In the genomic region with DNA sequence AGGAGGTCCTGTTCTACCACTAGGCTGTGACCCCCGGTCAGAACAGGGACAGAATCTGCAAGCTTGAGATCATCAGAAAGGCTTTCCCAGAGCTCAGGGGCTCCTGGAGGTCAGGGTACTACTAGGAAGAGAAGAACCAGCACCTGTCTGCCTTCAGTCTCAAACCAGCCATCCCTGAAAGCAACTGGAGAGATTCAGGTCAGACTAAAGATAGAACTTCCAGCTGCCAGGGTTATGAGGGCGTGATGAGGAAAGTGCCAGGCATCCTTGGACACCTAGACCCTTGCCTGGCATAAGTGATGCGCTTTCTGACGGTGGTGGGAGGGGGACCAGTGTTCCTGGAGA, we compare ENCODE assay signal across 21 cellular contexts.
"Had no signal": no experiment of that assay in that cellular context is flagged by ENCODE, and none has a peak within 500 bp of the region (broad histone marks: within the 10 kb centered on the region; RNA-seq: fewer than 3 reads in every experiment).

No MANE protein-coding gene starts in this region.

- H3K27ac Mint-ChIP-seq: dendritic cell treated with granulocyte-macrophage colony-stimulating factor and Interleukin-4, amounts not matched to agents 40 ng/mL and 50 ng/mL, for 4 days; endodermal cell; mesothelial cell of epicardium had no signal

- H3K36me3 ChIP-seq: colonic mucosa, esophagus squamous epithelium, gastrocnemius medialis, left lung, lower lobe of right lung had no signal

- DNase-seq: colonic mucosa; cortex of kidney; effector CD8-positive, alpha-beta T cell; effector memory CD8-positive, alpha-beta T cell; endodermal cell; erythroblast; esophagus squamous epithelium; foreskin melanocyte; glutamatergic neuron; head of caudate nucleus; heart right ventricle; hippocampal formation; lower lobe of right lung; mesenchymal stem cell; mucosa of descending colon had no signal

- H3K4me1 Mint-ChIP-seq: endodermal cell, mesothelial cell of epicardium had no signal

- H3K4me1 ChIP-seq: colonic mucosa, esophagus squamous epithelium, heart right ventricle, left lung, lower lobe of right lung had no signal

- H3K4me3 ChIP-seq: colonic mucosa, esophagus squamous epithelium, gastrocnemius medialis, heart right ventricle, left lung, lower lobe of right lung, mucosa of descending colon had no signal

- H3K27ac ChIP-seq: colonic mucosa, epithelial cell of prostate, esophagus squamous epithelium, heart right ventricle, left lung, lower lobe of right lung had no signal

- H3K27me3 ChIP-seq: colonic mucosa, gastrocnemius medialis, heart right ventricle had no signal

- H3K9me3 ChIP-seq: colonic mucosa, gastrocnemius medialis had no signal

- H3K9me3 Mint-ChIP-seq: dendritic cell treated with granulocyte-macrophage colony-stimulating factor and Interleukin-4, amounts not matched to agents 40 ng/mL and 50 ng/mL, for 4 days; effector memory CD8-positive, alpha-beta T cell had no signal

- H3K4me3 Mint-ChIP-seq: dendritic cell treated with granulocyte-macrophage colony-stimulating factor and Interleukin-4, amounts not matched to agents 40 ng/mL and 50 ng/mL, for 4 days; endodermal cell; mesothelial cell of epicardium had no signal

- ATAC-seq: esophagus mucosa, left lung, lower lobe of right lung had no signal
